In the genomic region with DNA sequence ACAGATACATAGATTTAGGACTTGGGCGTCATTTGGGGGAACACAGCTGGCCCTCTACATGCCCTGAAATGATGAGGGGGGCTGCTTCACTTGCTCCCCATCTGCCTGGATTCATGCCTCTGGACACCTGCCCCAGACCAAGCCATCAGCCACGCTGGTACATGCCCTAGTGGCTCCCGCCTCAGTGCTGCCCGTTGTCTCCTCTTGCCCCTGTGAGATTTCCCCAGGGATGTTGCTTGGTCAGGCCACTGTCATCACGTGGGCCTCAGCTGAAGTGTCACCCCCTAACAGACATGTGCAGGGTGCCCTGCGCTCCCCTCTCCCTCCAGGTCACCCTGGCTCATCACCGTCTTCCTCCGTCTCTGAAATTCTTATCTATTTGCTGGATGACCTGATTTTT, we compare ENCODE assay signal across 31 cellular contexts.
DNase-seq lines count a peak whose midpoint lies in the region; ATAC-seq and TF ChIP-seq lines count a peak whose summit lies in the region.
"Had no signal": no experiment of that assay in that cellular context is flagged by ENCODE, and none has a peak within 500 bp of the region (broad histone marks: within the 10 kb centered on the region; RNA-seq: fewer than 3 reads in every experiment).

No MANE protein-coding gene starts in this region.

- H3K23ac ChIP-seq in neuronal stem cell (ENCODE audit: low read depth, low read length, poor library complexity) = peak overlapping the region; percentile 31

- no peaks in the 10 kb centered on the region for H3K79me1 ChIP-seq in neuronal stem cell (ENCODE audit: low read depth, low read length)

- H2AFZ ChIP-seq in neuronal stem cell (ENCODE audit: low read length) = no peak overlapping the region

- no peak overlapping the region for H4K8ac ChIP-seq in neuronal stem cell (ENCODE audit: low read depth, low read length)

- no peak overlapping the region for H2BK15ac ChIP-seq in neuronal stem cell (ENCODE audit: low read length)

- WGBS in neuronal stem cell (ENCODE audit: extremely low coverage in 2 of 2, insufficient read length in 2 of 2, insufficient replicate concordance in 1 of 2), 2 donors = no CpG with 5 or more reads among the region's 8 CpGs

- ATAC-seq in upper lobe of right lung = no peak
- ATAC-seq: A549; CD8-positive, alpha-beta T cell had no signal

- no peaks in the 10 kb centered on the region for H3K36me3 ChIP-seq in SJSA1
- no peaks in the 10 kb centered on the region for H3K36me3 ChIP-seq in neuronal stem cell (replicated peaks in 1 of 2; ENCODE audit: control insufficient read depth in 2 of 2, insufficient read depth in 2 of 2, low read length in 2 of 2)
- no peaks in the 10 kb centered on the region for H3K36me3 ChIP-seq in upper lobe of right lung
- H3K36me3 ChIP-seq: BLaER1; BLaER1 treated with 17β-estradiol and CSF1 and Interleukin-3, amounts not matched to agents 10 nM and 100 nM had no signal

- H3K4me1 ChIP-seq in SJSA1 (replicated peaks) (no peaks in the 10 kb centered on the region), neuronal stem cell (ENCODE audit: control insufficient read depth in 2 of 2, insufficient read depth in 1 of 2, low read depth in 1 of 2, low read length in 2 of 2) (peaks cover 0 to 7% of the 10 kb centered on the region in 2 donors), upper lobe of right lung (no peaks in the 10 kb centered on the region)
- H3K4me1 ChIP-seq: A549, BLaER1, Caco-2 had no signal

- H3K27me3 ChIP-seq in SJSA1 (replicated peaks) (peaks cover 97% of the 10 kb centered on the region), neuronal stem cell (ENCODE audit: control insufficient read depth in 3 of 3, insufficient read depth in 3 of 3, low read depth in 1 of 3, low read length in 3 of 3) (peaks cover 0 to 19% (median 0%) of the 10 kb centered on the region in 3 experiments), upper lobe of right lung (no peaks in the 10 kb centered on the region)
- H3K27me3 ChIP-seq: BE2C; BLaER1; BLaER1 treated with 17β-estradiol and CSF1 and Interleukin-3, amounts not matched to agents 10 nM and 100 nM had no signal

- no peak overlapping the region for H2AK5ac ChIP-seq in neuronal stem cell (ENCODE audit: low read depth, low read length)

- no peak for TF ChIP-seq CTCF in upper lobe of right lung (IDR thresholded peaks at IDR 0.05)

- H2BK12ac ChIP-seq in neuronal stem cell (ENCODE audit: low read length) = no peak overlapping the region

- no peak overlapping the region for H3K9ac ChIP-seq in neuronal stem cell (ENCODE audit: low read depth, low read length, poor library complexity)
- H3K9ac ChIP-seq: BLaER1; BLaER1 treated with 17β-estradiol and CSF1 and Interleukin-3, amounts not matched to agents 10 nM and 100 nM had no signal

- H3K27ac ChIP-seq in SJSA1 = no peak overlapping the region
- H3K27ac ChIP-seq in neuronal stem cell (replicated peaks; ENCODE audit: low read length) = no peak overlapping the region
- no peak overlapping the region for H3K27ac ChIP-seq in upper lobe of right lung
- H3K27ac ChIP-seq: 22Rv1; A549; BLaER1; BLaER1 treated with 17β-estradiol and CSF1 and Interleukin-3, amounts not matched to agents 10 nM and 100 nM; C4-2B had no signal

- DNase-seq in SJSA1 (ENCODE audit: low read depth in 1 of 2, low spot score in 2 of 2) (peak; percentile 65 to 90), neuronal stem cell (ENCODE audit: low spot score) (no peak), upper lobe of right lung (peak; percentile 43), NOMO-1 (lab: John Stamatoyannopoulos, UW; ENCODE audit: unreplicated experiment in 2 of 2) (no peak), kidney tubule cell (ENCODE audit: low spot score) (no peak), SIG-M5 treated with dmso at 0.1 percent for 504 hours (lab: John Stamatoyannopoulos, UW; ENCODE audit: unreplicated experiment) (no peak)
- DNase-seq: 8988T; ACHN; AML-193; BE2C; C1 segment of cervical spinal cord; Caco-2; Calu3; CD4-positive, alpha-beta memory T cell; CD4-positive, alpha-beta T cell; CD4-positive, CD25-positive, alpha-beta regulatory T cell; CD8-positive, alpha-beta memory T cell; CD8-positive, alpha-beta T cell; COR-L47; DMS 273 treated with DMSO at 0.1 percent for 48 hours; DMS153; DMS53; DMS79; DMS79 treated with DMSO at 0.1 percent for 48 hours; DND-41; EL had no signal

- no peak overlapping the region for H3K14ac ChIP-seq in neuronal stem cell (ENCODE audit: low read length)

- H2BK5ac ChIP-seq in neuronal stem cell (ENCODE audit: low read length) = no peak overlapping the region

- H3K4me3 ChIP-seq in SJSA1 (no peak overlapping the region), neuronal stem cell (ENCODE audit: low read length in 2 of 2) (no peak overlapping the region), upper lobe of right lung (no peak overlapping the region)
- H3K4me3 ChIP-seq: A549; BLaER1; BLaER1 treated with 17β-estradiol and CSF1 and Interleukin-3, amounts not matched to agents 10 nM and 100 nM had no signal

- H3K18ac ChIP-seq in neuronal stem cell (ENCODE audit: low read length) = no peak overlapping the region

- H3K4ac ChIP-seq in neuronal stem cell (ENCODE audit: low read length) = no peak overlapping the region

- intact Hi-C loops in upper lobe of right lung (cut with DNase I) = no loop called here

- no peak overlapping the region for H3K4me2 ChIP-seq in neuronal stem cell (ENCODE audit: insufficient read depth, low read length, poor library complexity, severe bottlenecking)
- H3K4me2 ChIP-seq: A549; BLaER1; BLaER1 treated with 17β-estradiol and CSF1 and Interleukin-3, amounts not matched to agents 10 nM and 100 nM had no signal

- H2BK120ac ChIP-seq in neuronal stem cell (ENCODE audit: low read depth, low read length) = no peak overlapping the region

- H4K91ac ChIP-seq in neuronal stem cell (ENCODE audit: low read depth, low read length, poor library complexity) = no peak overlapping the region

- H3K9me3 ChIP-seq in SJSA1 (replicated peaks) (peaks cover 35% of the 10 kb centered on the region), neuronal stem cell (replicated peaks in 1 of 2; ENCODE audit: control insufficient read depth in 2 of 2, insufficient read depth in 1 of 2, low read depth in 1 of 2, low read length in 2 of 2) (no peaks in the 10 kb centered on the region), upper lobe of right lung (no peaks in the 10 kb centered on the region)
- H3K9me3 ChIP-seq: A549, BLaER1, Caco-2 had no signal

Comparison
In these comparisons a context has a peak if more than half of its experiments do, and no peak if none do; other contexts are left out.
1. DNase-seq: peak in SJSA1 (2 of 2) and upper lobe of right lung (single experiment); none in neuronal stem cell (single experiment), NOMO-1 (0 of 2), kidney tubule cell (single experiment) and SIG-M5 treated with dmso at 0.1 percent for 504 hours (single experiment).